Comparison of ENCODE assay signal across 12 cellular contexts in genomic region chr9:129954868-129955550, GRCh38.
DNase-seq lines count a peak whose midpoint lies in the region; ATAC-seq and TF ChIP-seq lines count a peak whose summit lies in the region.
"Had no signal": no experiment of that assay in that cellular context is flagged by ENCODE, and none has a peak within 500 bp of the region (broad histone marks: within the 10 kb centered on the region; RNA-seq: fewer than 3 reads in every experiment).

No MANE protein-coding gene starts in this region.

- CTCF ChIA-PET in A673 (lab: Charles Lee): no interaction called here

- H2AFZ ChIP-seq in neural progenitor cell (replicated peaks): no peak overlapping the region

- ATAC-seq in activated T-helper 17 cell treated with anti-CD3 and anti-CD28 coated beads, Interleukin-2, amount 50 U/mL, for 72 hours (replicated peaks): no peak
- no peak for ATAC-seq in HG03135 (IDR thresholded peaks at IDR 0.05; ENCODE audit: unreplicated experiment)

- peak overlapping the region; percentile 53 for H3K27ac ChIP-seq in A673 (ENCODE audit: low read depth, low read length, poor library complexity, severe bottlenecking)
- no peak overlapping the region for H3K27ac ChIP-seq in neural progenitor cell

- no peak overlapping the region for H3K4me2 ChIP-seq in neural progenitor cell

- peak; percentile 41 for DNase-seq in A673 (ENCODE audit: low spot score)
- DNase-seq in islet precursor cell: peak; percentile 50
- DNase-seq in neural progenitor cell (ENCODE audit: low spot score): no peak
- no peak for DNase-seq in DMS 273 (lab: John Stamatoyannopoulos, UW; ENCODE audit: unreplicated experiment)
- no peak for DNase-seq in HK-2 (ENCODE audit: unreplicated experiment)
- DNase-seq: activated T-cell treated with anti-CD3 and anti-CD28 coated beads, Interleukin-2, amount 50 U/mL, for 48 hours; Calu3; NCI-H748 treated with DMSO at 0.1 percent for 48 hours had no signal

- H3K9me3 ChIP-seq in A673 (ENCODE audit: low read depth, low read length, poor library complexity, severe bottlenecking) (no peaks in the 10 kb centered on the region), neural progenitor cell (ENCODE audit: low read depth) (no peaks in the 10 kb centered on the region)

- H3K27ac Mint-ChIP-seq in IgD-negative memory B cell (peak overlapping the region; percentile 67 to 87 (median 80)), neural progenitor cell (no peak overlapping the region)
- H3K27ac Mint-ChIP-seq in activated T-helper 17 cell treated with anti-CD3 and anti-CD28 coated beads, Interleukin-2, amount 50 U/mL, for 72 hours: peak overlapping the region; percentile 52

- peaks cover 12 to 21% (median 16%) of the 10 kb centered on the region in 3 donors for H3K4me1 Mint-ChIP-seq in IgD-negative memory B cell
- peaks cover 27% of the 10 kb centered on the region for H3K4me1 Mint-ChIP-seq in activated T-helper 17 cell treated with anti-CD3 and anti-CD28 coated beads, Interleukin-2, amount 50 U/mL, for 72 hours
- H3K4me1 Mint-ChIP-seq in neural progenitor cell: no peaks in the 10 kb centered on the region

- POLR2A ChIA-PET in A673 (lab: Charles Lee; ENCODE audit: low non-redundant PET): interaction anchor here (0.7 kb wide), 1 partner anchor 62 kb away, joined by 7 read pairs; no protein-coding TSS in a partner anchor

- peak overlapping the region in 1 of 4 donors; percentile 62 for H3K4me3 Mint-ChIP-seq in IgD-negative memory B cell
- H3K4me3 Mint-ChIP-seq in activated T-helper 17 cell treated with anti-CD3 and anti-CD28 coated beads, Interleukin-2, amount 50 U/mL, for 72 hours: peak overlapping the region; percentile 37
- no peak overlapping the region for H3K4me3 Mint-ChIP-seq in neural progenitor cell
- H3K4me3 Mint-ChIP-seq: neural crest cell had no signal

- H3K36me3 Mint-ChIP-seq in IgD-negative memory B cell (peaks cover 8% of the 10 kb centered on the region), neural progenitor cell (peaks cover 18% of the 10 kb centered on the region)
- peaks cover 99% of the 10 kb centered on the region for H3K36me3 Mint-ChIP-seq in activated T-helper 17 cell treated with anti-CD3 and anti-CD28 coated beads, Interleukin-2, amount 50 U/mL, for 72 hours (ENCODE audit: low read depth)

- H3K79me2 ChIP-seq in neural progenitor cell (ENCODE audit: low read depth): no peaks in the 10 kb centered on the region

- no peaks in the 10 kb centered on the region for H4K20me1 ChIP-seq in neural progenitor cell (ENCODE audit: low read depth)

- H3K36me3 ChIP-seq in A673 (ENCODE audit: insufficient read depth, low read length, poor library complexity, severe bottlenecking) (peaks cover 85% of the 10 kb centered on the region), neural progenitor cell (no peaks in the 10 kb centered on the region)

- no peaks in the 10 kb centered on the region for H3K9me3 Mint-ChIP-seq in IgD-negative memory B cell
- H3K9me3 Mint-ChIP-seq in activated T-helper 17 cell treated with anti-CD3 and anti-CD28 coated beads, Interleukin-2, amount 50 U/mL, for 72 hours: no peaks in the 10 kb centered on the region
- H3K9me3 Mint-ChIP-seq in neural progenitor cell: no peaks in the 10 kb centered on the region
- H3K9me3 Mint-ChIP-seq: neural crest cell had no signal

- H3F3A ChIP-seq in neural progenitor cell (ENCODE audit: low read depth): no peaks in the 10 kb centered on the region

- H3K27me3 Mint-ChIP-seq in IgD-negative memory B cell (no peaks in the 10 kb centered on the region), neural progenitor cell (ENCODE audit: insufficient read depth, low read depth) (no peaks in the 10 kb centered on the region)
- no peaks in the 10 kb centered on the region for H3K27me3 Mint-ChIP-seq in activated T-helper 17 cell treated with anti-CD3 and anti-CD28 coated beads, Interleukin-2, amount 50 U/mL, for 72 hours

- H3K4me1 ChIP-seq in A673 (ENCODE audit: insufficient read depth, low read length, poor library complexity, severe bottlenecking): peaks cover 37% of the 10 kb centered on the region
- H3K4me1 ChIP-seq in neural progenitor cell: no peaks in the 10 kb centered on the region

- intact Hi-C loops in A673 (cut with micrococcal nuclease; ENCODE audit: unreplicated experiment): no loop called here

- no peaks in the 10 kb centered on the region for H3K27me3 ChIP-seq in A673 (replicated peaks; ENCODE audit: insufficient read depth, low read depth, low read length, poor library complexity)
- no peaks in the 10 kb centered on the region for H3K27me3 ChIP-seq in neural progenitor cell

- TF ChIP-seq CTCF in A673 (conservative IDR thresholded peaks at IDR 0.05; ENCODE audit: low read depth, low read length): no peak
- TF ChIP-seq CTCF in neural progenitor cell (IDR thresholded peaks at IDR 0.05): no peak

- BruUV-seq in A673 (replicated peaks; lab: Mats Ljungman, UMichigan): no TSS peak

- no peak overlapping the region for H3K9ac ChIP-seq in neural progenitor cell

- no peak overlapping the region for H3K4me3 ChIP-seq in A673 (ENCODE audit: low read depth, low read length, poor library complexity, severe bottlenecking)
- H3K4me3 ChIP-seq in neural progenitor cell: no peak overlapping the region

Comparison
In these comparisons a context has a peak if more than half of its experiments do, and no peak if none do; other contexts are left out.
1. DNase-seq: peak in A673 (single experiment) and islet precursor cell (single experiment); none in neural progenitor cell (single experiment), DMS 273 (single experiment) and HK-2 (single experiment).